17 cellular contexts compared by ENCODE assay signal in the genomic region with DNA sequence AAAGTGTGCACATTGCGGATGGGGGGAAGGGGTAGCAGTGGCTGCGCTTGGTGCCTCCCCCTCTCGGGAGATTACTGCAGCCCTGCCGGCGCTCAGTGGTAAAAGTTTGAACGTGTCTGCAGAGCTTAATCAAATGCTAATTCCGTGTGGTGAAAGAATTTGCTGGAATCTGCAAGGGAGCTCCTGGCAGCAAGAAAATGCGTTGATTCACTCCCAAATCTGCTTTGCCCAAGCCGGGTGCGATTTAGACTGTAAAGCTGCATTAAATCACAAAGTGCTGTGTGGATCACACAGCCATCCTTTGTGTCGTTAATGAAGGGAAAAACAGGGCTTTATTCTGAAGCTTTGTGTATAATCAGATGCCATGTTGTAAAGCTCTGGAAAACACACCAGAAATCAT.
DNase-seq lines count a peak whose midpoint lies in the region; ATAC-seq and TF ChIP-seq lines count a peak whose summit lies in the region.
"Had no signal": no experiment of that assay in that cellular context is flagged by ENCODE, and none has a peak within 500 bp of the region (broad histone marks: within the 10 kb centered on the region; RNA-seq: fewer than 3 reads in every experiment).

No MANE protein-coding gene starts in this region.

- no peaks in the 10 kb centered on the region for H3K36me3 Mint-ChIP-seq in endodermal cell (ENCODE audit: low read depth)
- H3K36me3 Mint-ChIP-seq in naive thymus-derived CD4-positive, alpha-beta T cell = no peaks in the 10 kb centered on the region
- H3K36me3 Mint-ChIP-seq: immature natural killer cell had no signal

- H3K27ac ChIP-seq in endodermal cell (ENCODE audit: low read depth, low read length) = no peak overlapping the region
- H3K27ac ChIP-seq in naive thymus-derived CD4-positive, alpha-beta T cell (ENCODE audit: low read depth, low read length) = no peak overlapping the region
- H3K27ac ChIP-seq: ascending aorta had no signal

- peaks cover 3% of the 10 kb centered on the region for H3K9me3 Mint-ChIP-seq in endodermal cell
- H3K9me3 Mint-ChIP-seq in naive thymus-derived CD4-positive, alpha-beta T cell = peaks cover 0 to 3% (median 0%) of the 10 kb centered on the region in 11 donors
- H3K9me3 Mint-ChIP-seq: activated CD4-positive, alpha-beta memory T cell treated with anti-CD3 and anti-CD28 coated beads, Interleukin-2, amount 10 ng/mL, durations not matched to agents 7 days and 5 days; immature natural killer cell had no signal

- TF ChIP-seq CTCF in AG10803 (conservative IDR thresholded peaks at IDR 0.05; ENCODE audit: low read length) = no peak; the same call in 1 of the 2 replicates
- peak; percentile 48 for TF ChIP-seq CTCF in endodermal cell (conservative IDR thresholded peaks at IDR 0.05)

- peak overlapping the region; percentile 1 for H3K4me3 Mint-ChIP-seq in endodermal cell
- no peak overlapping the region for H3K4me3 Mint-ChIP-seq in naive thymus-derived CD4-positive, alpha-beta T cell
- H3K4me3 Mint-ChIP-seq: activated CD4-positive, alpha-beta memory T cell treated with anti-CD3 and anti-CD28 coated beads, Interleukin-2, amount 10 ng/mL, durations not matched to agents 7 days and 5 days; immature natural killer cell had no signal

- no peaks in the 10 kb centered on the region for H3K36me3 ChIP-seq in endodermal cell (ENCODE audit: control insufficient read depth, insufficient read depth, low read length)
- H3K36me3 ChIP-seq in naive thymus-derived CD4-positive, alpha-beta T cell (ENCODE audit: control insufficient read depth in 2 of 3, insufficient read depth in 3 of 3, low read length in 3 of 3) = no peaks in the 10 kb centered on the region
- H3K36me3 ChIP-seq: ascending aorta had no signal

- H3K27me3 ChIP-seq in endodermal cell (ENCODE audit: control insufficient read depth, insufficient read depth, low read length, poor library complexity, severe bottlenecking) = no peaks in the 10 kb centered on the region
- H3K27me3 ChIP-seq in naive thymus-derived CD4-positive, alpha-beta T cell (ENCODE audit: control insufficient read depth in 2 of 2, insufficient read depth in 2 of 2, low read length in 2 of 2) = no peaks in the 10 kb centered on the region
- H3K27me3 ChIP-seq: ascending aorta had no signal

- no peak overlapping the region for H3K9ac ChIP-seq in endodermal cell (ENCODE audit: extremely low read depth, low read length, poor library complexity, severe bottlenecking)

- ATAC-seq in left colon (no peak), GM21786 (IDR thresholded peaks at IDR 0.05; ENCODE audit: unreplicated experiment) (no peak)
- ATAC-seq in naive thymus-derived CD4-positive, alpha-beta T cell = no peak
- ATAC-seq: mucosa of descending colon, Panc1 had no signal

- H3K9me3 ChIP-seq in endodermal cell (ENCODE audit: control insufficient read depth, low read length) = no peaks in the 10 kb centered on the region
- H3K9me3 ChIP-seq in naive thymus-derived CD4-positive, alpha-beta T cell (ENCODE audit: control insufficient read depth in 2 of 3, low read length in 3 of 3) = no peaks in the 10 kb centered on the region
- H3K9me3 ChIP-seq: ascending aorta, Caco-2, mucosa of descending colon had no signal

- H3K27me3 Mint-ChIP-seq in endodermal cell (ENCODE audit: insufficient read depth) = no peaks in the 10 kb centered on the region
- peaks cover 0 to 4% (median 0%) of the 10 kb centered on the region in 5 donors for H3K27me3 Mint-ChIP-seq in naive thymus-derived CD4-positive, alpha-beta T cell

- DNase-seq in AG10803 (ENCODE audit: low read depth) = peak; percentile 51
- peak; percentile 47 for DNase-seq in NCI-H82 treated with DMSO at 0.1 percent for 48 hours (lab: John Stamatoyannopoulos, UW; ENCODE audit: unreplicated experiment)
- peak; percentile 79 for DNase-seq in endodermal cell
- DNase-seq in middle frontal gyrus (ENCODE audit: extremely low spot score, low spot score) = peak; percentile 21
- no peak for DNase-seq in left colon
- no peak for DNase-seq in NCI-H2029 treated with DMSO at 0.1 percent for 48 hours (lab: John Stamatoyannopoulos, UW)
- DNase-seq in naive thymus-derived CD4-positive, alpha-beta T cell = no peak
- DNase-seq: activated CD4-positive, alpha-beta memory T cell treated with anti-CD3 and anti-CD28 coated beads, Interleukin-2, amount 10 ng/mL, durations not matched to agents 7 days and 5 days; Caco-2; immature natural killer cell; mucosa of descending colon; NCI-H187 treated with DMSO at 0.1 percent for 48 hours; NCI-H510A treated with DMSO at 0.1 percent for 48 hours had no signal

- H3K4me3 ChIP-seq in AG10803 (ENCODE audit: low read length) (no peak overlapping the region), endodermal cell (ENCODE audit: low read length) (no peak overlapping the region)
- no peak overlapping the region for H3K4me3 ChIP-seq in naive thymus-derived CD4-positive, alpha-beta T cell (ENCODE audit: low read length)
- H3K4me3 ChIP-seq: ascending aorta, mucosa of descending colon had no signal

- peaks cover 11% of the 10 kb centered on the region for H3K4me1 Mint-ChIP-seq in endodermal cell
- peaks cover 0 to 15% (median 5%) of the 10 kb centered on the region in 7 donors for H3K4me1 Mint-ChIP-seq in naive thymus-derived CD4-positive, alpha-beta T cell
- H3K4me1 Mint-ChIP-seq: activated CD4-positive, alpha-beta memory T cell treated with anti-CD3 and anti-CD28 coated beads, Interleukin-2, amount 10 ng/mL, durations not matched to agents 7 days and 5 days; immature natural killer cell had no signal

- 7 to 9% methylated on average over 5 to 7 of the region's 11 CpGs for WGBS in endodermal cell (ENCODE audit: insufficient coverage in 1 of 2, insufficient read length in 1 of 2), 2 experiments

- no peak overlapping the region for H3K27ac Mint-ChIP-seq in endodermal cell
- H3K27ac Mint-ChIP-seq in naive thymus-derived CD4-positive, alpha-beta T cell = no peak overlapping the region
- H3K27ac Mint-ChIP-seq: activated CD4-positive, alpha-beta memory T cell treated with anti-CD3 and anti-CD28 coated beads, Interleukin-2, amount 10 ng/mL, durations not matched to agents 7 days and 5 days; immature natural killer cell; progenitor cell of endocrine pancreas had no signal

- CTCF ChIA-PET in naive thymus-derived CD4-positive, alpha-beta T cell (lab: Charles Lee) = no interaction called here

- H3K4me1 ChIP-seq in endodermal cell (ENCODE audit: control insufficient read depth, insufficient read depth, low read length) = no peaks in the 10 kb centered on the region
- H3K4me1 ChIP-seq in naive thymus-derived CD4-positive, alpha-beta T cell (ENCODE audit: control insufficient read depth in 2 of 2, insufficient read depth in 2 of 2, low read length in 2 of 2) = no peaks in the 10 kb centered on the region
- H3K4me1 ChIP-seq: Caco-2 had no signal

- POLR2A ChIA-PET in naive thymus-derived CD4-positive, alpha-beta T cell (lab: Charles Lee) = no interaction called here

- intact Hi-C loops in left colon (cut with DNase I, micrococcal nuclease) = no loop called here
- intact Hi-C loops in naive thymus-derived CD4-positive, alpha-beta T cell (cut with micrococcal nuclease) = no loop called here

Comparison
In these comparisons a context has a peak if more than half of its experiments do, and no peak if none do; other contexts are left out.
1. DNase-seq: peak in AG10803 (single experiment), NCI-H82 treated with DMSO at 0.1 percent for 48 hours (single experiment), endodermal cell (single experiment) and middle frontal gyrus (single experiment); none in left colon (0 of 2), NCI-H2029 treated with DMSO at 0.1 percent for 48 hours (single experiment) and naive thymus-derived CD4-positive, alpha-beta T cell (0 of 9).